17 cellular contexts compared by ENCODE assay signal in genomic region chr1:60982539-60982938, GRCh38.
A peak's percentile ranks its signal among the peaks of the same experiment; 100 is the strongest.
DNase-seq lines count a peak whose midpoint lies in the region; ATAC-seq, FAIRE-seq and TF ChIP-seq lines count a peak whose summit lies in the region.
"Had no signal": no experiment of that assay in that cellular context is flagged by ENCODE, and none has a peak within 500 bp of the region (broad histone marks: within the 10 kb centered on the region; RNA-seq: fewer than 3 reads in every experiment).

No MANE protein-coding gene starts in this region.

- no peak for TF ChIP-seq POLR2A in esophagus squamous epithelium (IDR thresholded peaks at IDR 0.05)

- H3K4me1 ChIP-seq in ascending aorta (peaks cover 7 to 34% of the 10 kb centered on the region in 2 donors), esophagus squamous epithelium (peaks cover 0 to 21% (median 7%) of the 10 kb centered on the region in 3 donors), small intestine (ENCODE audit: control insufficient read depth in 2 of 2, insufficient read depth in 1 of 2, low read depth in 1 of 2, low read length in 1 of 2) (no peaks in the 10 kb centered on the region)
- H3K4me1 ChIP-seq: A549 had no signal

- H3K27me3 ChIP-seq in ascending aorta (no peaks in the 10 kb centered on the region), esophagus squamous epithelium (no peaks in the 10 kb centered on the region), small intestine (ENCODE audit: control insufficient read depth in 2 of 2, insufficient read depth in 2 of 2, low read length in 2 of 2) (no peaks in the 10 kb centered on the region)

- peak overlapping the region; percentile 88 to 89 for H3K27ac ChIP-seq in ascending aorta
- H3K27ac ChIP-seq in esophagus squamous epithelium: peak overlapping the region in 3 of 4 donors; percentile 48 to 86 (median 75)
- no peak overlapping the region for H3K27ac ChIP-seq in small intestine (ENCODE audit: low read depth in 1 of 2, low read length in 1 of 2)
- H3K27ac ChIP-seq: A549, HL-60 had no signal

- ATAC-seq in GM21528 (IDR thresholded peaks at IDR 0.05; ENCODE audit: low FRiP score, unreplicated experiment): no peak
- ATAC-seq: A549; CD8-positive, alpha-beta T cell had no signal

- no peaks in the 10 kb centered on the region for H3K36me3 ChIP-seq in ascending aorta
- H3K36me3 ChIP-seq in esophagus squamous epithelium: no peaks in the 10 kb centered on the region
- H3K36me3 ChIP-seq in small intestine (ENCODE audit: control insufficient read depth in 2 of 2, insufficient read depth in 2 of 2, low read length in 2 of 2): no peaks in the 10 kb centered on the region

- intact Hi-C loops in ascending aorta (cut with DNase I): no loop called here
- intact Hi-C loops in esophagus squamous epithelium (cut with DNase I): no loop called here

- H3K4me3 ChIP-seq in ascending aorta: no peak overlapping the region
- no peak overlapping the region for H3K4me3 ChIP-seq in esophagus squamous epithelium
- no peak overlapping the region for H3K4me3 ChIP-seq in small intestine (ENCODE audit: low read depth in 1 of 2, low read length in 2 of 2)
- H3K4me3 ChIP-seq: A549 had no signal

- 33 to 65% methylated on average over 1 of the region's 1 CpG for WGBS in esophagus squamous epithelium, 2 donors
- WGBS in small intestine, 3 donors: 11 to 43% (median 38%) methylated on average over 1 of the region's 1 CpG

- TF ChIP-seq CTCF in ascending aorta (IDR thresholded peaks at IDR 0.05): no peak
- TF ChIP-seq CTCF in esophagus squamous epithelium (IDR thresholded peaks at IDR 0.05): no peak

- no peaks in the 10 kb centered on the region for H3K9me3 ChIP-seq in ascending aorta
- H3K9me3 ChIP-seq in esophagus squamous epithelium: no peaks in the 10 kb centered on the region
- no peaks in the 10 kb centered on the region for H3K9me3 ChIP-seq in small intestine (ENCODE audit: control insufficient read depth, low read depth)
- H3K9me3 ChIP-seq: A549 had no signal

- no peak for DNase-seq in ascending aorta (ENCODE audit: low spot score in 2 of 2)
- DNase-seq in esophagus squamous epithelium (lab: John Stamatoyannopoulos, UW): no peak
- DNase-seq in small intestine: peak; percentile 20
- no peak for DNase-seq in AML-193 (lab: John Stamatoyannopoulos, UW)
- no peak for DNase-seq in NCI-H2227 (lab: John Stamatoyannopoulos, UW; ENCODE audit: unreplicated experiment)
- DNase-seq: CD8-positive, alpha-beta T cell; COR-L47; DMS153; DMS79 treated with DMSO at 0.1 percent for 48 hours; EL; HCEC 1CT had no signal

- no peak for FAIRE-seq in small intestine (lab: Jason Lieb, UNC)
- FAIRE-seq: A549, D721Med, G401.6, GM12891 had no signal

Comparison
In these comparisons a context has a peak if more than half of its experiments do, and no peak if none do; other contexts are left out.
1. H3K27ac ChIP-seq: peak in ascending aorta (2 of 2) and esophagus squamous epithelium (3 of 4); none in small intestine (0 of 2).